ENCODE assay signal across 21 cellular contexts in genomic region chr20:60447703-60448102, GRCh38.
"Had no signal": no experiment of that assay in that cellular context is flagged by ENCODE, and none has a peak within 500 bp of the region (broad histone marks: within the 10 kb centered on the region; RNA-seq: fewer than 3 reads in every experiment).

No MANE protein-coding gene starts in this region.

- H3K36me3 Mint-ChIP-seq: activated CD4-positive, alpha-beta memory T cell treated with anti-CD3 and anti-CD28 coated beads for 36 hours; activated naive CD8-positive, alpha-beta T cell treated with anti-CD3 and anti-CD28 coated beads, Interleukin-2, amount 10 ng/mL, durations not matched to agents 7 days and 5 days; immature natural killer cell; natural killer cell treated with Interleukin-12 subunit alpha and Interleukin-12 subunit beta and Interleukin-15 and Interleukin-18, amount 100 ng/mL, for 72 hours had no signal

- DNase-seq: activated CD4-positive, alpha-beta memory T cell treated with anti-CD3 and anti-CD28 coated beads for 36 hours; activated CD4-positive, alpha-beta T cell treated with anti-CD3 and anti-CD28 coated beads for 48 hours; activated effector memory CD4-positive, alpha-beta T cell treated with Interleukin-2 at 50 U/mL for 16 hours; activated naive CD4-positive, alpha-beta T cell treated with anti-CD3 and anti-CD28 coated beads for 36 hours; activated naive CD8-positive, alpha-beta T cell treated with anti-CD3 and anti-CD28 coated beads, Interleukin-2, amount 10 ng/mL, durations not matched to agents 7 days and 5 days; activated T-cell treated with anti-CD3 and anti-CD28 coated beads, Interleukin-2, amount 50 U/mL, for 72 hours; amniotic stem cell; foreskin melanocyte; immature natural killer cell; kidney glomerular epithelial cell; left ventricle myocardium superior; midbrain; stimulated activated CD4-positive, alpha-beta T cell treated with anti-CD3 and anti-CD28 coated beads, Interleukin-12 subunit alpha, Interleukin-12 subunit beta, amount 100 ng/mL, for 4 hours; stimulated activated CD4-positive, alpha-beta T cell treated with anti-CD3 and anti-CD28 coated beads, Interleukin-1b, Interleukin-23, amount 100 ng/mL, for 48 hours; uterus had no signal

- H3K9me3 ChIP-seq: right atrium auricular region, tibial nerve, uterus had no signal

- H3K4me1 ChIP-seq: right atrium auricular region, tibial nerve, uterus had no signal

- H3K4me3 Mint-ChIP-seq: activated CD4-positive, alpha-beta memory T cell treated with anti-CD3 and anti-CD28 coated beads for 36 hours; activated naive CD4-positive, alpha-beta T cell treated with anti-CD3 and anti-CD28 coated beads for 36 hours; activated naive CD8-positive, alpha-beta T cell treated with anti-CD3 and anti-CD28 coated beads, Interleukin-2, amount 10 ng/mL, durations not matched to agents 7 days and 5 days; activated T-cell treated with anti-CD3 and anti-CD28 coated beads, Interleukin-2, amount 50 U/mL, for 72 hours; natural killer cell treated with Interleukin-12 subunit alpha and Interleukin-12 subunit beta and Interleukin-15 and Interleukin-18, amount 100 ng/mL, for 72 hours; stimulated activated naive CD8-positive, alpha-beta T cell treated with anti-CD3 and anti-CD28 coated beads, Interleukin-15, Interleukin-2, amounts not matched to agents 100 ng/mL and 50 ng/mL, for 24 hours had no signal

- H3K27me3 ChIP-seq: cardiac muscle cell, right atrium auricular region, tibial nerve, uterus had no signal

- H3K27ac Mint-ChIP-seq: activated CD4-positive, alpha-beta memory T cell treated with anti-CD3 and anti-CD28 coated beads for 36 hours; activated naive CD4-positive, alpha-beta T cell treated with anti-CD3 and anti-CD28 coated beads for 36 hours; activated naive CD8-positive, alpha-beta T cell treated with anti-CD3 and anti-CD28 coated beads, Interleukin-2, amount 10 ng/mL, durations not matched to agents 7 days and 5 days; activated T-cell treated with anti-CD3 and anti-CD28 coated beads, Interleukin-2, amount 50 U/mL, for 72 hours; natural killer cell treated with Interleukin-12 subunit alpha and Interleukin-12 subunit beta and Interleukin-15 and Interleukin-18, amount 100 ng/mL, for 72 hours; progenitor cell of endocrine pancreas; stimulated activated naive CD8-positive, alpha-beta T cell treated with anti-CD3 and anti-CD28 coated beads, Interleukin-15, Interleukin-2, amounts not matched to agents 100 ng/mL and 50 ng/mL, for 24 hours had no signal

- H3K27ac ChIP-seq: cardiac muscle cell, right atrium auricular region, tibial nerve, uterus had no signal

- H3K4me3 ChIP-seq: cardiac muscle cell, right atrium auricular region, tibial nerve, uterus had no signal

- H3K9me3 Mint-ChIP-seq: activated CD4-positive, alpha-beta memory T cell treated with anti-CD3 and anti-CD28 coated beads for 36 hours; activated naive CD8-positive, alpha-beta T cell treated with anti-CD3 and anti-CD28 coated beads, Interleukin-2, amount 10 ng/mL, durations not matched to agents 7 days and 5 days; activated T-cell treated with anti-CD3 and anti-CD28 coated beads, Interleukin-2, amount 50 U/mL, for 72 hours; immature natural killer cell; natural killer cell treated with Interleukin-12 subunit alpha and Interleukin-12 subunit beta and Interleukin-15 and Interleukin-18, amount 100 ng/mL, for 72 hours; stimulated activated naive CD8-positive, alpha-beta T cell treated with anti-CD3 and anti-CD28 coated beads, Interleukin-15, Interleukin-2, amounts not matched to agents 100 ng/mL and 50 ng/mL, for 24 hours had no signal

- ATAC-seq: activated T-cell treated with anti-CD3 and anti-CD28 coated beads, Interleukin-2, amount 50 U/mL, for 72 hours; left ventricle myocardium superior; natural killer cell treated with Interleukin-12 subunit alpha and Interleukin-12 subunit beta and Interleukin-15 and Interleukin-18, amount 100 ng/mL, for 72 hours had no signal

- H3K36me3 ChIP-seq: cardiac muscle cell, right atrium auricular region, tibial nerve, uterus had no signal
